ENCODE assay signal across 23 cellular contexts in genomic region chr17:35057332-35057915, GRCh38. TPM values are rescaled to one million over a fixed set of nuclear protein-coding genes. Genes with fewer than 3 reads are reported as not detected.
A peak's percentile ranks its signal among the peaks of the same experiment; 100 is the strongest.
DNase-seq lines count a peak whose midpoint lies in the region; ATAC-seq, FAIRE-seq and TF ChIP-seq lines count a peak whose summit lies in the region.
"Had no signal": no experiment of that assay in that cellular context is flagged by ENCODE, and none has a peak within 500 bp of the region (broad histone marks: within the 10 kb centered on the region; RNA-seq: fewer than 3 reads in every experiment).

No MANE protein-coding gene starts in this region.

- H3K9ac ChIP-seq in keratinocyte (ENCODE audit: control insufficient read depth, extremely low read depth, insufficient read depth, low read length): no peak overlapping the region

- H3K4me3 Mint-ChIP-seq in CD4-positive, alpha-beta memory T cell: peak overlapping the region in 3 of 8 donors; percentile 8 to 32 (median 26)
- H3K4me3 Mint-ChIP-seq in T-helper 17 cell (no peak overlapping the region), HFFc6 (no peak overlapping the region)
- H3K4me3 Mint-ChIP-seq: activated naive CD4-positive, alpha-beta T cell treated with anti-CD3 and anti-CD28 coated beads for 36 hours; GM23338; IgD-negative memory B cell had no signal

- no peaks in the 10 kb centered on the region for H3K9me3 Mint-ChIP-seq in CD4-positive, alpha-beta memory T cell
- H3K9me3 Mint-ChIP-seq in HFFc6: no peaks in the 10 kb centered on the region
- H3K9me3 Mint-ChIP-seq: activated naive CD4-positive, alpha-beta T cell treated with anti-CD3 and anti-CD28 coated beads for 36 hours; GM23338; IgD-negative memory B cell had no signal

- CTCF ChIA-PET in CD4-positive, alpha-beta memory T cell (lab: Charles Lee; ENCODE audit: partially characterized antibody): interaction anchor here (0.6 to 2.6 kb wide), 4 partner anchors 10 to 35 kb away, joined by 3 to 6 read pairs (median 4); no protein-coding TSS in a partner anchor

- H3K79me2 ChIP-seq in keratinocyte (ENCODE audit: control insufficient read depth, insufficient read depth, low read length): peaks cover 13% of the 10 kb centered on the region

- FAIRE-seq in keratinocyte (lab: Jason Lieb, UNC): no peak
- FAIRE-seq: D721Med, frontal cortex had no signal

- H3K27ac ChIP-seq in CD4-positive, alpha-beta memory T cell (ENCODE audit: low read depth, low read length): no peak overlapping the region
- H3K27ac ChIP-seq in keratinocyte (ENCODE audit: control insufficient read depth, insufficient read depth, low read length): no peak overlapping the region
- H3K27ac ChIP-seq: body of pancreas, coronary artery, testis had no signal

- no peaks in the 10 kb centered on the region for H3K36me3 ChIP-seq in CD4-positive, alpha-beta memory T cell (ENCODE audit: insufficient read depth, low read length)
- H3K36me3 ChIP-seq in keratinocyte (ENCODE audit: control insufficient read depth in 2 of 2, extremely low read depth in 1 of 2, insufficient read depth in 2 of 2, low read length in 2 of 2): peaks cover 0 to 3% of the 10 kb centered on the region in 2 experiments

- peak overlapping the region; percentile 4 to 91 (median 43) for H3K27ac Mint-ChIP-seq in CD4-positive, alpha-beta memory T cell
- peak overlapping the region; percentile 90 for H3K27ac Mint-ChIP-seq in T-helper 17 cell
- H3K27ac Mint-ChIP-seq in HFFc6: no peak overlapping the region
- H3K27ac Mint-ChIP-seq: activated naive CD4-positive, alpha-beta T cell treated with anti-CD3 and anti-CD28 coated beads for 36 hours; GM23338 had no signal

- H3K9me3 ChIP-seq in CD4-positive, alpha-beta memory T cell (ENCODE audit: control insufficient read depth in 1 of 2, low read length in 2 of 2): no peaks in the 10 kb centered on the region
- H3K9me3 ChIP-seq in T-helper 17 cell (ENCODE audit: control insufficient read depth, low read length, poor library complexity, severe bottlenecking): no peaks in the 10 kb centered on the region
- H3K9me3 ChIP-seq in keratinocyte (ENCODE audit: control insufficient read depth, low read depth, low read length): no peaks in the 10 kb centered on the region
- H3K9me3 ChIP-seq: body of pancreas, testis had no signal

- H3K9me1 ChIP-seq in keratinocyte (ENCODE audit: control insufficient read depth, extremely low read depth, insufficient read depth, low read length): no peaks in the 10 kb centered on the region

- peaks cover 34% of the 10 kb centered on the region in 2 donors for H3K36me3 Mint-ChIP-seq in CD4-positive, alpha-beta memory T cell
- H3K36me3 Mint-ChIP-seq in T-helper 17 cell (ENCODE audit: low read depth) (peaks cover 12% of the 10 kb centered on the region), HFFc6 (ENCODE audit: low read depth) (peaks cover 22% of the 10 kb centered on the region)

- dilution Hi-C loops in keratinocyte (cut with MboI; ENCODE audit: extremely low pct_ligation_motif_present, low sequenced_read_pairs): no loop called here

- TF ChIP-seq CTCF in keratinocyte (optimal IDR thresholded peaks at IDR 0.05 in 1 of 3, IDR thresholded peaks at IDR 0.05 in 1 of 3, conservative IDR thresholded peaks at IDR 0.05 in 1 of 3; ENCODE audit: extremely low read depth in 1 of 3, insufficient read depth in 2 of 3, low read length in 3 of 3) (no peak), foreskin fibroblast (IDR thresholded peaks at IDR 0.05; ENCODE audit: low read depth, low read length) (no peak), HFFc6 (IDR thresholded peaks at IDR 0.05) (no peak)

- no peaks in the 10 kb centered on the region for H3K27me3 ChIP-seq in CD4-positive, alpha-beta memory T cell (ENCODE audit: insufficient read depth, low read length)
- H3K27me3 ChIP-seq in keratinocyte (ENCODE audit: control insufficient read depth, extremely low read depth, insufficient read depth, low read length): no peaks in the 10 kb centered on the region
- H3K27me3 ChIP-seq: body of pancreas, testis had no signal

- peaks cover 58 to 85% (median 66%) of the 10 kb centered on the region in 4 donors for H3K4me1 Mint-ChIP-seq in CD4-positive, alpha-beta memory T cell
- H3K4me1 Mint-ChIP-seq in T-helper 17 cell (peaks cover 53% of the 10 kb centered on the region), HFFc6 (ENCODE audit: low read depth) (peaks cover 18% of the 10 kb centered on the region)

- H3K4me3 ChIP-seq in CD4-positive, alpha-beta memory T cell (ENCODE audit: low read length in 2 of 2): no peak overlapping the region
- H3K4me3 ChIP-seq in keratinocyte (ENCODE audit: control insufficient read depth in 2 of 3, extremely low read depth in 1 of 3, insufficient read depth in 2 of 3, low read depth in 1 of 3, low read length in 3 of 3) (no peak overlapping the region), foreskin fibroblast (ENCODE audit: low read depth in 1 of 2, low read length in 2 of 2) (no peak overlapping the region)
- H3K4me3 ChIP-seq: body of pancreas, coronary artery, GM23338, testis had no signal

- H3K4me1 ChIP-seq in CD4-positive, alpha-beta memory T cell (ENCODE audit: insufficient read depth, low read length): peaks cover 76% of the 10 kb centered on the region
- H3K4me1 ChIP-seq in keratinocyte (ENCODE audit: control insufficient read depth, extremely low read depth, insufficient read depth, low read length): peaks cover 15% of the 10 kb centered on the region
- H3K4me1 ChIP-seq: testis had no signal

- ATAC-seq in T-helper 17 cell (no peak), HG02588 (IDR thresholded peaks at IDR 0.05; ENCODE audit: unreplicated experiment) (no peak)
- ATAC-seq: body of pancreas, GM23338, left cardiac atrium had no signal

- DNase-seq in CD4-positive, alpha-beta memory T cell: no peak
- DNase-seq in DMS79 treated with DMSO at 0.1 percent for 48 hours (lab: John Stamatoyannopoulos, UW) (peak; percentile 67), T-helper 17 cell (no peak), keratinocyte (ENCODE audit: low read depth, low spot score) (no peak), foreskin fibroblast (no peak), HFFc6 (no peak)
- DNase-seq: activated naive CD4-positive, alpha-beta T cell treated with anti-CD3 and anti-CD28 coated beads for 36 hours; activated T-cell treated with anti-CD3 and anti-CD28 coated beads for 4 hours; AML-193; body of pancreas; left cardiac atrium; midbrain; NCI-H187; NCI-H524; OCI-M1; T-helper 9 cell; testis had no signal

- POLR2A ChIA-PET in CD4-positive, alpha-beta memory T cell (lab: Charles Lee; ENCODE audit: partially characterized antibody): interaction anchor here (1.2 to 4.7 kb wide), 2 partner anchors 24 to 35 kb away, joined by 3 to 17 read pairs; no protein-coding TSS in a partner anchor

- H4K20me1 ChIP-seq in keratinocyte (ENCODE audit: control insufficient read depth, extremely low read depth, insufficient read depth, low read length): no peaks in the 10 kb centered on the region

- intact Hi-C loops in CD4-positive, alpha-beta memory T cell (cut with micrococcal nuclease): no loop called here

- H2AFZ ChIP-seq in keratinocyte (ENCODE audit: control insufficient read depth, low read length): no peak overlapping the region
- H2AFZ ChIP-seq: GM23338 had no signal

- H3K27me3 Mint-ChIP-seq in CD4-positive, alpha-beta memory T cell: no peaks in the 10 kb centered on the region
- H3K27me3 Mint-ChIP-seq in T-helper 17 cell (no peaks in the 10 kb centered on the region), HFFc6 (ENCODE audit: insufficient read depth) (peaks cover 2% of the 10 kb centered on the region)
- H3K27me3 Mint-ChIP-seq: IgD-negative memory B cell had no signal

- peak overlapping the region; percentile 5 for H3K4me2 ChIP-seq in keratinocyte (ENCODE audit: control insufficient read depth, extremely low read depth, insufficient read depth, low read depth, low read length)
- H3K4me2 ChIP-seq: GM23338 had no signal

RNA-seq across cellular contexts. Expression of gene RFFL, which starts 6.1 kb away (rescaled TPM):
- 10 to 100 TPM; 72.1 to 82.3 TPM for total RNA-seq in CD4-positive, alpha-beta memory T cell
- polyA plus RNA-seq in CD4-positive, alpha-beta memory T cell: 10 to 100 TPM; 48.3 to 51.0 TPM
- 10 to 100 TPM; 71.0 to 72.1 TPM for total RNA-seq in T-helper 17 cell
- polyA plus RNA-seq in keratinocyte: 10.7 to 17.0 TPM (median 13.5 TPM) in 3 replicates
- 5.3 TPM for polyA plus RNA-seq in keratinocyte (2011; ENCODE audit: low read depth)
- polyA plus RNA-seq in keratinocyte (2011; cell fraction: cytosol; rRNA removed): 10.4 and 13.6 TPM in 2 replicates
- 13.0 and 13.4 TPM in 2 replicates for polyA plus RNA-seq in keratinocyte (2011; cell fraction: nucleus; rRNA removed)
- polyA plus RNA-seq in keratinocyte (2012; ENCODE audit: low replicate concordance): 8.8 and 13.2 TPM in 2 replicates
- 43.7 to 112 TPM (median 46.5 TPM) in 3 replicates for polyA minus RNA-seq in keratinocyte
- polyA minus RNA-seq in keratinocyte (2011; cell fraction: cytosol; rRNA and poly(A)+ RNA removed): 26.7 TPM
- polyA minus RNA-seq in keratinocyte (2011; cell fraction: nucleus; rRNA and poly(A)+ RNA removed): 9.3 and 17.8 TPM in 2 replicates
- 10 to 100 TPM; 12.0 to 18.5 (median 13.6) TPM for total RNA-seq in HFFc6 (2021; fragmentation: NEBNext Ultra II Directional; extraction: Animal tissue kit (Norgen Biotek cat#: 25700))
